ENCODE assay signal across 16 cellular contexts in genomic region chr15:70341566-70341965, GRCh38.
"Had no signal": no experiment of that assay in that cellular context is flagged by ENCODE, and none has a peak within 500 bp of the region (broad histone marks: within the 10 kb centered on the region; RNA-seq: fewer than 3 reads in every experiment).

No MANE protein-coding gene starts in this region.

- DNase-seq: activated B cell treated with CpG ODN at 0.5 μM for 24 hours; activated CD4-positive, alpha-beta T cell treated with anti-CD3 and anti-CD28 coated beads for 48 hours; activated CD8-positive, alpha-beta T cell treated with anti-CD3 and anti-CD28 coated beads, Interleukin-2, amount 10 ng/mL, durations not matched to agents 7 days and 5 days; activated gamma-delta T cell; gastrocnemius medialis; kidney glomerular epithelial cell; mesendoderm; natural killer cell; stimulated activated naive CD4-positive, alpha-beta T cell treated with Interleukin-2 at 50 U/mL for 16 hours; thyroid gland had no signal

- H3K27me3 ChIP-seq: ascending aorta, colonic mucosa, gastrocnemius medialis, heart left ventricle, thyroid gland had no signal

- FAIRE-seq: TTC549 had no signal

- H3K9me3 Mint-ChIP-seq: activated B cell treated with CpG ODN at 0.5 μM for 24 hours; activated naive CD4-positive, alpha-beta T cell treated with anti-CD3 and anti-CD28 coated beads, Interleukin-2, amount 50 U/mL, for 24 hours; central memory CD8-positive, alpha-beta T cell; natural killer cell had no signal

- H3K27ac ChIP-seq: ascending aorta, colonic mucosa, gastrocnemius medialis, heart left ventricle, thyroid gland had no signal

- H3K4me1 Mint-ChIP-seq: activated naive CD4-positive, alpha-beta T cell treated with anti-CD3 and anti-CD28 coated beads, Interleukin-2, amount 50 U/mL, for 24 hours; central memory CD8-positive, alpha-beta T cell; natural killer cell had no signal

- H3K4me1 ChIP-seq: ascending aorta, colonic mucosa, gastrocnemius medialis had no signal

- ATAC-seq: activated CD8-positive, alpha-beta T cell treated with anti-CD3 and anti-CD28 coated beads, Interleukin-2, amount 10 ng/mL, durations not matched to agents 7 days and 5 days; gastrocnemius medialis; heart left ventricle; natural killer cell had no signal

- H3K4me3 Mint-ChIP-seq: activated B cell treated with CpG ODN at 0.5 μM for 24 hours; activated CD8-positive, alpha-beta T cell treated with anti-CD3 and anti-CD28 coated beads, Interleukin-2, amount 10 ng/mL, durations not matched to agents 7 days and 5 days; activated naive CD4-positive, alpha-beta T cell treated with anti-CD3 and anti-CD28 coated beads, Interleukin-2, amount 50 U/mL, for 24 hours; central memory CD8-positive, alpha-beta T cell; natural killer cell had no signal

- H3K27me3 Mint-ChIP-seq: activated B cell treated with CpG ODN at 0.5 μM for 24 hours; activated naive CD4-positive, alpha-beta T cell treated with anti-CD3 and anti-CD28 coated beads, Interleukin-2, amount 50 U/mL, for 24 hours had no signal

- H3K36me3 Mint-ChIP-seq: activated naive CD4-positive, alpha-beta T cell treated with anti-CD3 and anti-CD28 coated beads, Interleukin-2, amount 50 U/mL, for 24 hours; natural killer cell had no signal

- H3K36me3 ChIP-seq: ascending aorta, colonic mucosa, gastrocnemius medialis, heart left ventricle, thyroid gland had no signal

- H3K4me3 ChIP-seq: ascending aorta, colonic mucosa, gastrocnemius medialis, heart left ventricle, thyroid gland had no signal

- H3K27ac Mint-ChIP-seq: activated B cell treated with CpG ODN at 0.5 μM for 24 hours; activated CD8-positive, alpha-beta T cell treated with anti-CD3 and anti-CD28 coated beads, Interleukin-2, amount 10 ng/mL, durations not matched to agents 7 days and 5 days; activated naive CD4-positive, alpha-beta T cell treated with anti-CD3 and anti-CD28 coated beads, Interleukin-2, amount 50 U/mL, for 24 hours; natural killer cell had no signal

- H3K9me3 ChIP-seq: ascending aorta, colonic mucosa, gastrocnemius medialis, heart left ventricle, thyroid gland had no signal
